29 cellular contexts compared by ENCODE assay signal in the genomic region with DNA sequence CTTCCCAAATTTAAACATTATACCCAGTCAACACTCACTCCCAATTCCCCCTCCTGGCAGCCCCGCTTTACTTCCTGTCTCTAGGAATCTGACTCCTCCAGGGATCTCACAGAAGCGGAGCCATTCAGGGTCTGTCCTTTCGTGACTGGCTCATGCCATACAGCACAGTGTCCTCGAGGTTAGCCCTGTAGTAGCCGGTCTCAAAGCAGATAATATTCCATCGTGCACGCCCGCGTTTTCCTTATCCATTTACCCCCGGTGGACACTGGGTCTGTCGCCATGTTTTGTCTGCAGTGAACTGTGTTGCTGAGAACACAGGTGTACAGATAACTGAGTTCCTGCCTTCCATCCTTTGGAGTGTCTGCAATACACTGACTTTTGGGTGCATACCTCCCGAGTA.
"Had no signal": no experiment of that assay in that cellular context is flagged by ENCODE, and none has a peak within 500 bp of the region (broad histone marks: within the 10 kb centered on the region; RNA-seq: fewer than 3 reads in every experiment).

No MANE protein-coding gene starts in this region.

- DNase-seq: activated CD4-positive, alpha-beta memory T cell treated with anti-CD3 and anti-CD28 coated beads for 36 hours; activated CD4-positive, alpha-beta T cell treated with anti-CD3 and anti-CD28 coated beads, Interleukin-2, amount 10 ng/mL, durations not matched to agents 24 days and 14 days; activated CD4-positive, CD25-positive, alpha-beta regulatory T cell treated with anti-CD3 and anti-CD28 coated beads, Interleukin-2, amount 50 U/mL, for 72 hours; activated CD8-positive, alpha-beta memory T cell treated with anti-CD3 and anti-CD28 coated beads, Interleukin-2, amount 50 U/mL, for 4 hours; activated effector memory CD4-positive, alpha-beta T cell treated with anti-CD3 and anti-CD28 coated beads, Interleukin-2, amount 50 U/mL, for 16 hours; activated naive CD4-positive, alpha-beta T cell treated with anti-CD3 and anti-CD28 coated beads for 36 hours; activated naive CD8-positive, alpha-beta T cell treated with anti-CD3 and anti-CD28 coated beads for 36 hours; activated T-cell treated with anti-CD3 and anti-CD28 coated beads, Interleukin-2, amount 50 U/mL, for 1 hour; adrenal gland; aorta; body of pancreas; effector memory CD4-positive, alpha-beta T cell; left cardiac atrium; left ventricle myocardium superior; midbrain; natural killer cell; ovary; spleen; stimulated activated naive CD4-positive, alpha-beta T cell; T-helper 17 cell; T1000; testis; uterus; WERI-Rb-1 had no signal

- ATAC-seq: body of pancreas, gastroesophageal sphincter, left cardiac atrium, left ventricle myocardium superior, natural killer cell, T-helper 17 cell had no signal

- FAIRE-seq: colon, keratinocyte had no signal

- H3K27me3 ChIP-seq: adrenal gland, body of pancreas, hepatocyte, ovary, testis, uterus had no signal

- H3K27ac ChIP-seq: adrenal gland, body of pancreas, gastroesophageal sphincter, neutrophil, ovary, spleen, testis, uterus, WERI-Rb-1 had no signal

- H2AFZ ChIP-seq: hepatocyte had no signal

- H3K79me2 ChIP-seq: hepatocyte had no signal

- H3K4me3 ChIP-seq: adrenal gland, body of pancreas, gastroesophageal sphincter, hepatocyte, ovary, spleen, testis, uterus had no signal

- H3K36me3 ChIP-seq: adrenal gland, gastroesophageal sphincter, neutrophil, ovary, spleen, uterus, WERI-Rb-1 had no signal

- H3K4me1 ChIP-seq: adrenal gland, gastroesophageal sphincter, spleen, testis, uterus had no signal

- H3K9me3 ChIP-seq: adrenal gland, body of pancreas, gastroesophageal sphincter, neutrophil, ovary, spleen, testis, uterus had no signal
